In genomic region chr3:182708810-182709209, GRCh38 we compare ENCODE assay signal across 29 cellular contexts.
"Had no signal": no experiment of that assay in that cellular context is flagged by ENCODE, and none has a peak within 500 bp of the region (broad histone marks: within the 10 kb centered on the region; RNA-seq: fewer than 3 reads in every experiment).

No MANE protein-coding gene starts in this region.

- ATAC-seq: activated T-cell treated with anti-CD3 and anti-CD28 coated beads, Interleukin-2, amount 50 U/mL, for 72 hours; effector memory CD8-positive, alpha-beta T cell; foreskin keratinocyte; gastrocnemius medialis; heart left ventricle; WTC11 had no signal

- H3K4me3 ChIP-seq: coronary artery, esophagus muscularis mucosa, gastrocnemius medialis, heart left ventricle had no signal

- H3K4me1 Mint-ChIP-seq: activated CD4-positive, alpha-beta memory T cell treated with anti-CD3 and anti-CD28 coated beads, Interleukin-2, amount 10 ng/mL, durations not matched to agents 7 days and 5 days had no signal

- H3K9me3 Mint-ChIP-seq: activated CD4-positive, alpha-beta memory T cell treated with anti-CD3 and anti-CD28 coated beads, Interleukin-2, amount 10 ng/mL, durations not matched to agents 7 days and 5 days; activated T-cell treated with anti-CD3 and anti-CD28 coated beads, Interleukin-2, amount 50 U/mL, for 24 hours; activated T-cell treated with anti-CD3 and anti-CD28 coated beads, Interleukin-2, amount 50 U/mL, for 72 hours; central memory CD8-positive, alpha-beta T cell; effector memory CD8-positive, alpha-beta T cell; WTC11 had no signal

- H3K4me3 Mint-ChIP-seq: activated CD4-positive, alpha-beta memory T cell treated with anti-CD3 and anti-CD28 coated beads, Interleukin-2, amount 10 ng/mL, durations not matched to agents 7 days and 5 days; activated naive CD8-positive, alpha-beta T cell; activated T-cell treated with anti-CD3 and anti-CD28 coated beads, Interleukin-2, amount 50 U/mL, for 24 hours; activated T-cell treated with anti-CD3 and anti-CD28 coated beads, Interleukin-2, amount 50 U/mL, for 72 hours; central memory CD8-positive, alpha-beta T cell; effector memory CD8-positive, alpha-beta T cell; WTC11 had no signal

- H3K4me1 ChIP-seq: esophagus muscularis mucosa, foreskin keratinocyte, gastrocnemius medialis, heart left ventricle had no signal

- H3K27ac Mint-ChIP-seq: activated CD4-positive, alpha-beta memory T cell treated with anti-CD3 and anti-CD28 coated beads, Interleukin-2, amount 10 ng/mL, durations not matched to agents 7 days and 5 days; activated naive CD8-positive, alpha-beta T cell; activated T-cell treated with anti-CD3 and anti-CD28 coated beads, Interleukin-2, amount 50 U/mL, for 24 hours; activated T-cell treated with anti-CD3 and anti-CD28 coated beads, Interleukin-2, amount 50 U/mL, for 72 hours; effector memory CD8-positive, alpha-beta T cell; WTC11 had no signal

- H3K27ac ChIP-seq: brain microvascular endothelial cell, coronary artery, esophagus muscularis mucosa, foreskin keratinocyte, gastrocnemius medialis, heart left ventricle, VCaP had no signal

- H3K36me3 ChIP-seq: brain microvascular endothelial cell, esophagus muscularis mucosa, gastrocnemius medialis, heart left ventricle had no signal

- DNase-seq: activated CD4-positive, alpha-beta memory T cell treated with anti-CD3 and anti-CD28 coated beads, Interleukin-2, amount 10 ng/mL, durations not matched to agents 7 days and 5 days; activated CD4-positive, alpha-beta T cell treated with anti-CD3 and anti-CD28 coated beads for 48 hours; activated CD4-positive, alpha-beta T cell treated with anti-CD3 and anti-CD28 coated beads, Interleukin-2, amount 50 U/mL, for 4 hours; activated CD8-positive, alpha-beta memory T cell treated with anti-CD3 and anti-CD28 coated beads, Interleukin-2, amount 50 U/mL, for 48 hours; activated effector memory CD4-positive, alpha-beta T cell treated with Interleukin-2 at 50 U/mL for 16 hours; activated gamma-delta T cell treated with Interleukin-2 at 50 U/mL for 16 hours; activated naive CD4-positive, alpha-beta T cell treated with anti-CD3 and anti-CD28 coated beads, Interleukin-2, amount 50 U/mL, for 16 hours; activated naive CD4-positive, alpha-beta T cell treated with Interleukin-2 at 50 U/mL for 16 hours; activated T-cell treated with anti-CD3 and anti-CD28 coated beads for 4 hours; activated T-cell treated with anti-CD3 and anti-CD28 coated beads, Interleukin-2, amount 50 U/mL, for 24 hours; activated T-cell treated with anti-CD3 and anti-CD28 coated beads, Interleukin-2, amount 50 U/mL, for 72 hours; amniotic stem cell; anterior cingulate cortex; brain microvascular endothelial cell; dermis blood vessel endothelial cell; effector CD4-positive, alpha-beta T cell; effector memory CD8-positive, alpha-beta T cell; erythroblast; foreskin keratinocyte; gastrocnemius medialis; glutamatergic neuron; heart left ventricle; T-helper 2 cell had no signal

- H3K9me3 ChIP-seq: esophagus muscularis mucosa, gastrocnemius medialis, heart left ventricle had no signal

- H3K36me3 Mint-ChIP-seq: activated naive CD8-positive, alpha-beta T cell; WTC11 had no signal

- H3K27me3 ChIP-seq: brain microvascular endothelial cell, foreskin keratinocyte, gastrocnemius medialis had no signal
